8 cellular contexts compared by ENCODE assay signal in the genomic region with DNA sequence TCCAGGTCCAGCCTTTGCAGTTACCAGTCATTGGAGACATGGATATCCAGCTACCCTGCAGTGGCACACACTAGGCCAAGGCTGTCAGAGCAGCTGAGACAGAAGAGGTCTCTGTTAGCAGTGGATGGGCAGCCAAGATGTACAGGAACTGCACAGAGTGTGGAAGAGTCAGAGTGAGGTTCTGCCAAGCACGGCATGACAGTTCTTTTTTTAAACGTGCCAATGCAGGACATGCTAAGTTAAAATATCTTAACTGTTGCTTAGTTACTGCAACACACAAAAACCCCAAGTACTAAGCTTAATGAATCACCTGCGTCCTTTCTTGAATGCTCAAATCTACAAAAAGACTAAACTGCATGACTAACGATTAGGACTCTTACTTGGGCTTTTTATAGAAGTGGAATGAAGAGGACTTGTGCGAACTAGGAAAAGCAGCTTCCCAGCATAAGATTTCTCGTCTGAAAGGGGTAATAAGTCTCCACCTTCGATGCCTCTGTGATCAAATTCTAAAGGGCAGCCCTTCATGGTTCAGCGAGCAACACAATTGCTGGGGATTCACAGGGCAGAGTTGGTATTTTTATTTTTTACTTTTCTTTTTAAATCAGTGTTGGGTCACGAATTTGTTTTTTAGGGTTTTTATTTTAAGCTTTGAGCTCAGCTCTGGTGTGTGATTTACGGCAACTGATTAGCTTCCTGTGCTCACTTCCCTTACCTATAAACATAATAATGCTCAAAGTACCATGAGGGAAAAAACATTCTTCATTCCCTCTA. TPM values are rescaled to one million over a fixed set of nuclear protein-coding genes. Genes with fewer than 3 reads are reported as not detected.
DNase-seq lines count a peak whose midpoint lies in the region; FAIRE-seq and TF ChIP-seq lines count a peak whose summit lies in the region.

No MANE protein-coding gene starts in this region.

- H3K27me3 ChIP-seq in mammary epithelial cell (ENCODE audit: insufficient read depth, low read length), result no peaks in the 10 kb centered on the region

- H3K4me3 Mint-ChIP-seq in osteocyte (ENCODE audit: unreplicated experiment), result no peak overlapping the region

- peaks cover 22% of the 10 kb centered on the region for H3K4me1 Mint-ChIP-seq in osteocyte (ENCODE audit: unreplicated experiment)

- no peaks in the 10 kb centered on the region for H3K9me3 ChIP-seq in mammary epithelial cell (replicated peaks; ENCODE audit: insufficient read depth, low read length)

- peak overlapping the region; percentile 73 for H3K4me2 ChIP-seq in mammary epithelial cell (ENCODE audit: insufficient read depth, low read depth, low read length)

- H3K36me3 Mint-ChIP-seq in osteocyte (ENCODE audit: unreplicated experiment), result peaks cover 7% of the 10 kb centered on the region

- peak; percentile 83 for FAIRE-seq in H54 (lab: Jason Lieb, UNC)

- CTCF ChIA-PET in mammary epithelial cell (lab: Charles Lee; ENCODE audit: low non-redundant PET), result interaction anchor here (1.0 kb wide), 1 partner anchor 21 kb away, joined by 11 read pairs; a partner anchor contains a TSS

- peak overlapping the region; percentile 97 for H3K9ac ChIP-seq in mammary epithelial cell (ENCODE audit: insufficient read depth, low read length)

- TF ChIP-seq CTCF in mammary epithelial cell (conservative IDR thresholded peaks at IDR 0.05 in 1 of 2, IDR thresholded peaks at IDR 0.05 in 1 of 2; ENCODE audit: extremely low read depth in 1 of 2, insufficient read depth in 1 of 2, low read depth in 1 of 2, low read length in 2 of 2) (no peak), osteocyte (IDR thresholded peaks at IDR 0.05) (no peak)

- H3K79me2 ChIP-seq in mammary epithelial cell (ENCODE audit: insufficient read depth, low read length), result peaks cover 7% of the 10 kb centered on the region

- H3K27ac ChIP-seq in mammary epithelial cell (ENCODE audit: insufficient read depth, low read depth, low read length) (peak overlapping the region; percentile 99), temporal lobe (ENCODE audit: low read depth, low read length) (peak overlapping the region; percentile 47)

- WGBS in mammary epithelial cell (ENCODE audit: low coverage, missing lambda C conversion rate), result 25% methylated on average over 10 of the region's 10 CpGs

- intact Hi-C loops in mammary epithelial cell (cut with micrococcal nuclease), result no loop called here

- no peak for TF ChIP-seq POLR2A in H54 (IDR thresholded peaks at IDR 0.05; ENCODE audit: low read depth, low read length)

- no peak overlapping the region for H2AFZ ChIP-seq in mammary epithelial cell (ENCODE audit: low read depth, low read length)

- peaks cover 42% of the 10 kb centered on the region for H3K4me1 ChIP-seq in mammary epithelial cell (ENCODE audit: insufficient read depth, low read length)

- H3K27me3 Mint-ChIP-seq in osteocyte (ENCODE audit: unreplicated experiment), result no peaks in the 10 kb centered on the region

- no peaks in the 10 kb centered on the region for H4K20me1 ChIP-seq in mammary epithelial cell (ENCODE audit: insufficient read depth, low read length)

- H3K27ac Mint-ChIP-seq in osteocyte (ENCODE audit: unreplicated experiment), result no peak overlapping the region

- DNase-seq in NCI-H2107 treated with DMSO at 0.1 percent for 48 hours (lab: John Stamatoyannopoulos, UW; ENCODE audit: unreplicated experiment) (peak; percentile 54), NCI-H2107 (lab: John Stamatoyannopoulos, UW) (no peak), H54 (ENCODE audit: insufficient read length, low spot score) (peak; percentile 34), NOMO-1 treated with DMSO at 0.1 percent for 48 hours (lab: John Stamatoyannopoulos, UW; ENCODE audit: unreplicated experiment) (peak; percentile 41), mammary epithelial cell (peak; percentile 95), left kidney (ENCODE audit: low read depth, low spot score) (peak; percentile 58), osteocyte (ENCODE audit: extremely low spot score, unreplicated experiment) (no peak)

- TSS peak; percentile 67 for BruUV-seq in mammary epithelial cell (replicated peaks; lab: Mats Ljungman, UMichigan)

- no peaks in the 10 kb centered on the region for H3K9me3 Mint-ChIP-seq in osteocyte (ENCODE audit: unreplicated experiment)

- dilution Hi-C loops in mammary epithelial cell (cut with HindIII; ENCODE audit: low sequenced_read_pairs), result no loop called here

- peak overlapping the region in 1 of 3 experiments; percentile 28 for H3K4me3 ChIP-seq in mammary epithelial cell (replicated peaks in 1 of 3; ENCODE audit: insufficient read depth in 1 of 3, low read depth in 2 of 3, low read length in 3 of 3)

- in situ Hi-C loops in mammary epithelial cell (cut with MboI; ENCODE audit: low sequenced_read_pairs in 2 of 2), result no loop called here

- H3K36me3 ChIP-seq in mammary epithelial cell (ENCODE audit: insufficient read depth, low read length), result no peaks in the 10 kb centered on the region

RNA-seq across cellular contexts. Expression of a gene that starts 20.6 kb away (rescaled TPM):
- 100 to 1,000 TPM in 1 of 2 donors, 10 to 100 TPM in 1; 48.2 to 108 TPM for total RNA-seq in mammary epithelial cell
- 134 TPM for polyA plus RNA-seq in mammary epithelial cell
- polyA minus RNA-seq in mammary epithelial cell, result 100 TPM
- 25.1 TPM for total RNA-seq in temporal lobe
- 85.7 and 102 TPM in 2 replicates for total RNA-seq in osteocyte

RNA-seq across cellular contexts. Expression of a gene that starts 45.0 kb away (rescaled TPM):
- total RNA-seq in mammary epithelial cell (10 to 100 TPM; 25.2 to 35.4 TPM), temporal lobe (24.8 TPM), osteocyte (20.1 and 21.8 TPM in 2 replicates)
- polyA plus RNA-seq in mammary epithelial cell, result 9.5 TPM
- 20.7 TPM for polyA minus RNA-seq in mammary epithelial cell

RNA-seq across cellular contexts. Expression of a gene that starts 45.2 kb away (rescaled TPM):
- total RNA-seq in mammary epithelial cell (10 to 100 TPM in 1 of 2 donors, 1 to 10 TPM in 1; 7.7 to 21.1 TPM), temporal lobe (8.9 TPM), osteocyte (7.0 and 8.0 TPM in 2 replicates)
- 10.6 TPM for polyA plus RNA-seq in mammary epithelial cell
- 18.8 TPM for polyA minus RNA-seq in mammary epithelial cell

RNA-seq across cellular contexts. Expression of a gene that starts 57.0 kb away (rescaled TPM):
- total RNA-seq in mammary epithelial cell, result 100 to 1,000 TPM; 138 to 232 TPM
- polyA plus RNA-seq in mammary epithelial cell, result 156 TPM
- 47.3 TPM for polyA minus RNA-seq in mammary epithelial cell
- total RNA-seq in temporal lobe, result 11.3 TPM
- total RNA-seq in osteocyte, result 90.8 and 91.0 TPM in 2 replicates

Comparison
In these comparisons a context has a peak if more than half of its experiments do, and no peak if none do; other contexts are left out.
1. DNase-seq: peak in NCI-H2107 treated with DMSO at 0.1 percent for 48 hours (single experiment), H54 (single experiment), NOMO-1 treated with DMSO at 0.1 percent for 48 hours (single experiment), mammary epithelial cell (single experiment) and left kidney (single experiment); none in NCI-H2107 (single experiment) and osteocyte (single experiment).